In the genomic region with DNA sequence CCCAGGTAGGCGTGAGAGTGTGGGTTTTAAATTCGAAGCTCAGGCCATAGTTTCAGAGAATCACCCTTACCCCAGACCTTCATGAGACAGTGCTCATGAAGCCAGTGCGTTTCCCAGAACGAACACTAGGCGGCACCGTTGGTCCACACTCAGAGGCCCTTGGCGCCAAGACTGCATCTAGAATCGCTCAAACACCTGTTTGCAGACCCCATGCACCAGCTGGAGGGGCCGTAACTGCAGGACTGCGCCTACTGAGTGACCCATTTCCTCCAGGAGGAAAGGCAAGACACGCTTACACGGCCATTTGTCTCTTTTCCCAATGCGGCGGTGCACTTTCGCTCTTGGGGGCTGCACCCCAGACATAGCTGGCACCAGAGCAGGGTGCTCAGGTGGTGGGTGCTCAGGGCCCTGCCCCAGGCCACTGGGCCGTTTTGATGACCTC, we compare ENCODE assay signal across 8 cellular contexts. TPM values are rescaled to one million over a fixed set of nuclear protein-coding genes. Genes with fewer than 3 reads are reported as not detected.
DNase-seq lines count a peak whose midpoint lies in the region; ATAC-seq and TF ChIP-seq lines count a peak whose summit lies in the region.

No MANE protein-coding gene starts in this region.

- H3K9me3 Mint-ChIP-seq in GM23338, result no peaks in the 10 kb centered on the region

- no peak for TF ChIP-seq EP300 in sigmoid colon (IDR thresholded peaks at IDR 0.05)

- no peak overlapping the region for H3K9ac ChIP-seq in adipocyte (ENCODE audit: low read length)

- no peak for TF ChIP-seq POLR2A in sigmoid colon (IDR thresholded peaks at IDR 0.05)

- H3K9me3 ChIP-seq in adipocyte (ENCODE audit: control insufficient read depth, low read length) (no peaks in the 10 kb centered on the region), right atrium auricular region (no peaks in the 10 kb centered on the region), sigmoid colon (no peaks in the 10 kb centered on the region)

- H2AFZ ChIP-seq in GM23338, result no peak overlapping the region

- no peaks in the 10 kb centered on the region for H3K4me1 Mint-ChIP-seq in GM23338

- H3K79me2 ChIP-seq in GM23338 (replicated peaks; ENCODE audit: insufficient read depth), result no peaks in the 10 kb centered on the region

- H3K4me1 ChIP-seq in GM23338 (ENCODE audit: insufficient read depth) (no peaks in the 10 kb centered on the region), adipocyte (ENCODE audit: control insufficient read depth, insufficient read depth, low read length) (no peaks in the 10 kb centered on the region), right atrium auricular region (peaks cover 0 to 3% of the 10 kb centered on the region in 2 donors), sigmoid colon (peaks cover 0 to 4% (median 0%) of the 10 kb centered on the region in 4 donors)

- ATAC-seq in GM23338 (peak; percentile 93), HG03108 (IDR thresholded peaks at IDR 0.05; ENCODE audit: unreplicated experiment) (no peak)

- H3K27ac ChIP-seq in GM23338 (ENCODE audit: low read depth) (no peak overlapping the region), right atrium auricular region (no peak overlapping the region), sigmoid colon (no peak overlapping the region)

- TF ChIP-seq CTCF in GM23338 (conservative IDR thresholded peaks at IDR 0.05; ENCODE audit: low read depth in 2 of 2) (peak; percentile 83 to 97), right atrium auricular region (IDR thresholded peaks at IDR 0.05) (peak; percentile 89 to 92), sigmoid colon (IDR thresholded peaks at IDR 0.05) (peak; percentile 64 to 93 (median 84))

- no peaks in the 10 kb centered on the region for H4K20me1 ChIP-seq in GM23338 (replicated peaks; ENCODE audit: insufficient read depth)

- WGBS in sigmoid colon, 2 donors, result 20 to 22% methylated on average over 16 of the region's 16 CpGs

- H3K27me3 ChIP-seq in GM23338 (ENCODE audit: insufficient read depth), result no peaks in the 10 kb centered on the region
- peaks cover 17% of the 10 kb centered on the region for H3K27me3 ChIP-seq in adipocyte (replicated peaks; ENCODE audit: control insufficient read depth, insufficient read depth, low read length)
- no peaks in the 10 kb centered on the region for H3K27me3 ChIP-seq in right atrium auricular region
- H3K27me3 ChIP-seq in sigmoid colon, result peaks cover 3 to 21% (median 5%) of the 10 kb centered on the region in 3 donors

- H3F3A ChIP-seq in GM23338 (replicated peaks; ENCODE audit: low read depth), result no peaks in the 10 kb centered on the region

- H3K27me3 Mint-ChIP-seq in GM23338 (ENCODE audit: insufficient read depth, low read depth, poor library complexity), result peaks cover 18% of the 10 kb centered on the region

- H3K36me3 Mint-ChIP-seq in GM23338 (ENCODE audit: low read depth), result no peaks in the 10 kb centered on the region

- no peaks in the 10 kb centered on the region for H3K36me3 ChIP-seq in GM23338 (ENCODE audit: insufficient read depth)
- no peaks in the 10 kb centered on the region for H3K36me3 ChIP-seq in adipocyte (ENCODE audit: control insufficient read depth, insufficient read depth, low read length, severe bottlenecking)
- no peaks in the 10 kb centered on the region for H3K36me3 ChIP-seq in right atrium auricular region
- no peaks in the 10 kb centered on the region for H3K36me3 ChIP-seq in sigmoid colon

- no peak overlapping the region for H3K27ac Mint-ChIP-seq in GM23338

- intact Hi-C loops in sigmoid colon (cut with DNase I), result loop anchor here (2.0 to 5.0 kb wide), 2 partner anchors 71 to 286 kb away; no protein-coding TSS in a partner anchor

- no peak overlapping the region for H3K4me3 ChIP-seq in GM23338
- H3K4me3 ChIP-seq in adipocyte (ENCODE audit: low read length), result no peak overlapping the region
- H3K4me3 ChIP-seq in right atrium auricular region, result no peak overlapping the region
- no peak overlapping the region for H3K4me3 ChIP-seq in sigmoid colon

- H3K4me2 ChIP-seq in GM23338, result no peak overlapping the region

- peak; percentile 76 for DNase-seq in DMS53 (lab: John Stamatoyannopoulos, UW)
- peak; percentile 88 for DNase-seq in GM23338 (ENCODE audit: low spot score)
- DNase-seq in NCI-H1105 treated with DMSO at 0.1 percent for 48 hours (lab: John Stamatoyannopoulos, UW), result peak; percentile 22
- DNase-seq in T-helper 1 cell, result peak; percentile 39 to 80 (median 66)
- peak; percentile 86 for DNase-seq in adipocyte (ENCODE audit: low read depth)
- peak; percentile 79 for DNase-seq in right atrium auricular region (ENCODE audit: low spot score)
- peak; percentile 78 for DNase-seq in sigmoid colon

- H3K4me3 Mint-ChIP-seq in GM23338, result no peak overlapping the region

- no peaks in the 10 kb centered on the region for H3K9me2 ChIP-seq in GM23338 (ENCODE audit: insufficient read depth)

TF ChIP-seq in GM23338, 12 proteins besides CTCF, POLR2A, EP300 and RAD21 (continues in another document):
- TF ChIP-seq STAT1 (IDR thresholded peaks at IDR 0.05; ENCODE audit: unreplicated experiment), result no peak
- TF ChIP-seq, protein P1, sequence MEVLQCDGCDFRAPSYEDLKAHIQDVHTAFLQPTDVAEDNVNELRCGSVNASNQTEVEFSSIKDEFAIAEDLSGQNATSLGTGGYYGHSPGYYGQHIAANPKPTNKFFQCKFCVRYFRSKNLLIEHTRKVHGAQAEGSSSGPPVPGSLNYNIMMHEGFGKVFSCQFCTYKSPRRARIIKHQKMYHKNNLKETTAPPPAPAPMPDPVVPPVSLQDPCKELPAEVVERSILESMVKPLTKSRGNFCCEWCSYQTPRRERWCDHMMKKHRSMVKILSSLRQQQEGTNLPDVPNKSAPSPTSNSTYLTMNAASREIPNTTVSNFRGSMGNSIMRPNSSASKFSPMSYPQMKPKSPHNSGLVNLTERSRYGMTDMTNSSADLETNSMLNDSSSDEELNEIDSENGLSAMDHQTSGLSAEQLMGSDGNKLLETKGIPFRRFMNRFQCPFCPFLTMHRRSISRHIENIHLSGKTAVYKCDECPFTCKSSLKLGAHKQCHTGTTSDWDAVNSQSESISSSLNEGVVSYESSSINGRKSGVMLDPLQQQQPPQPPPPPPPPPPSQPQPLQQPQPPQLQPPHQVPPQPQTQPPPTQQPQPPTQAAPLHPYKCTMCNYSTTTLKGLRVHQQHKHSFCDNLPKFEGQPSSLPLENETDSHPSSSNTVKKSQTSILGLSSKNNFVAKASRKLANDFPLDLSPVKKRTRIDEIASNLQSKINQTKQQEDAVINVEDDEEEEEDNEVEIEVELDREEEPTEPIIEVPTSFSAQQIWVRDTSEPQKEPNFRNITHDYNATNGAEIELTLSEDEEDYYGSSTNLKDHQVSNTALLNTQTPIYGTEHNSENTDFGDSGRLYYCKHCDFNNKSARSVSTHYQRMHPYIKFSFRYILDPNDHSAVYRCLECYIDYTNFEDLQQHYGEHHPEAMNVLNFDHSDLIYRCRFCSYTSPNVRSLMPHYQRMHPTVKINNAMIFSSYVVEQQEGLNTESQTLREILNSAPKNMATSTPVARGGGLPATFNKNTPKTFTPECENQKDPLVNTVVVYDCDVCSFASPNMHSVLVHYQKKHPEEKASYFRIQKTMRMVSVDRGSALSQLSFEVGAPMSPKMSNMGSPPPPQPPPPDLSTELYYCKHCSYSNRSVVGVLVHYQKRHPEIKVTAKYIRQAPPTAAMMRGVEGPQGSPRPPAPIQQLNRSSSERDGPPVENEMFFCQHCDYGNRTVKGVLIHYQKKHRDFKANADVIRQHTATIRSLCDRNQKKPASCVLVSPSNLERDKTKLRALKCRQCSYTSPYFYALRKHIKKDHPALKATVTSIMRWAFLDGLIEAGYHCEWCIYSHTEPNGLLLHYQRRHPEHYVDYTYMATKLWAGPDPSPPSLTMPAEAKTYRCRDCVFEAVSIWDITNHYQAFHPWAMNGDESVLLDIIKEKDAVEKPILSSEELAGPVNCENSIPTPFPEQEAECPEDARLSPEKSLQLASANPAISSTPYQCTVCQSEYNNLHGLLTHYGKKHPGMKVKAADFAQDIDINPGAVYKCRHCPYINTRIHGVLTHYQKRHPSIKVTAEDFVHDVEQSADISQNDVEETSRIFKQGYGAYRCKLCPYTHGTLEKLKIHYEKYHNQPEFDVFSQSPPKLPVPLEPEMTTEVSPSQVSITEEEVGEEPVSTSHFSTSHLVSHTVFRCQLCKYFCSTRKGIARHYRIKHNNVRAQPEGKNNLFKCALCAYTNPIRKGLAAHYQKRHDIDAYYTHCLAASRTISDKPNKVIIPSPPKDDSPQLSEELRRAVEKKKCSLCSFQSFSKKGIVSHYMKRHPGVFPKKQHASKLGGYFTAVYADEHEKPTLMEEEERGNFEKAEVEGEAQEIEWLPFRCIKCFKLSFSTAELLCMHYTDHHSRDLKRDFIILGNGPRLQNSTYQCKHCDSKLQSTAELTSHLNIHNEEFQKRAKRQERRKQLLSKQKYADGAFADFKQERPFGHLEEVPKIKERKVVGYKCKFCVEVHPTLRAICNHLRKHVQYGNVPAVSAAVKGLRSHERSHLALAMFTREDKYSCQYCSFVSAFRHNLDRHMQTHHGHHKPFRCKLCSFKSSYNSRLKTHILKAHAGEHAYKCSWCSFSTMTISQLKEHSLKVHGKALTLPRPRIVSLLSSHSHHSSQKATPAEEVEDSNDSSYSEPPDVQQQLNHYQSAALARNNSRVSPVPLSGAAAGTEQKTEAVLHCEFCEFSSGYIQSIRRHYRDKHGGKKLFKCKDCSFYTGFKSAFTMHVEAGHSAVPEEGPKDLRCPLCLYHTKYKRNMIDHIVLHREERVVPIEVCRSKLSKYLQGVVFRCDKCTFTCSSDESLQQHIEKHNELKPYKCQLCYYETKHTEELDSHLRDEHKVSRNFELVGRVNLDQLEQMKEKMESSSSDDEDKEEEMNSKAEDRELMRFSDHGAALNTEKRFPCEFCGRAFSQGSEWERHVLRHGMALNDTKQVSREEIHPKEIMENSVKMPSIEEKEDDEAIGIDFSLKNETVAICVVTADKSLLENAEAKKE (CRISPR knock-in tag; IDR thresholded peaks at IDR 0.05), result no peak
- no peak for TF ChIP-seq ZNF114 (CRISPR knock-in tag; IDR thresholded peaks at IDR 0.05)
- TF ChIP-seq ZNF331 (CRISPR knock-in tag; IDR thresholded peaks at IDR 0.05; ENCODE audit: low read depth), result no peak
- no peak for TF ChIP-seq CREB1 (CRISPR knock-in tag; IDR thresholded peaks at IDR 0.05; ENCODE audit: low read depth)

RNA-seq across cellular contexts. Expression of a gene that starts 34.0 kb away (rescaled TPM):
- total RNA-seq in GM23338 (2014; rRNA removed; shearing (Covaris generic)), result 5.5 and 11.1 TPM in 2 replicates
- 2.2 and 2.6 TPM in 2 replicates for polyA plus RNA-seq in GM23338 (2016; fragmentation: Nextera tagmentation; extraction: Ambion mirVana)
- under 1 TPM; 0.08 to 0.44 TPM for total RNA-seq in right atrium auricular region
- total RNA-seq in sigmoid colon, result under 1 TPM in 1 of 4 donors, not detected in 3; 0.36 TPM
- polyA plus RNA-seq in sigmoid colon, result 1 to 10 TPM in 1 of 3 donors, under 1 TPM in 2; 0.60 to 4.0 (median 0.69) TPM

RNA-seq across cellular contexts. Expression of a gene that starts 40.1 kb away (rescaled TPM):
- 4.7 and 5.2 TPM in 2 replicates for total RNA-seq in GM23338 (2014; rRNA removed; shearing (Covaris generic))
- 2.0 and 3.2 TPM in 2 replicates for polyA plus RNA-seq in GM23338 (2016; fragmentation: Nextera tagmentation; extraction: Ambion mirVana)
- 10 to 100 TPM; 11.2 to 15.1 TPM for total RNA-seq in right atrium auricular region
- 10 to 100 TPM; 17.8 to 46.8 (median 21.0) TPM for total RNA-seq in sigmoid colon
- 1 to 10 TPM; 1.6 to 4.0 (median 2.4) TPM for polyA plus RNA-seq in sigmoid colon

RNA-seq across cellular contexts. Expression of a gene that starts 52.0 kb away (rescaled TPM):
- total RNA-seq in GM23338 (2014; rRNA removed; shearing (Covaris generic)), result 0.12 and 0.14 TPM in 2 replicates
- 0.09 and 0.47 TPM in 2 replicates for polyA plus RNA-seq in GM23338 (2016; fragmentation: Nextera tagmentation; extraction: Ambion mirVana)
- total RNA-seq in right atrium auricular region, result 10 to 100 TPM; 12.6 to 25.5 TPM
- total RNA-seq in sigmoid colon, result 1 to 10 TPM; 5.0 to 8.0 (median 6.7) TPM
- polyA plus RNA-seq in sigmoid colon, result 10 to 100 TPM in 1 of 3 donors, 1 to 10 TPM in 2; 5.3 to 36.3 (median 7.8) TPM

Comparison
In these comparisons a context has a peak if more than half of its experiments do, and no peak if none do; other contexts are left out.
1. DNase-seq: peak in every context shown above with its lines; median percentile 88 in GM23338; 86 in adipocyte; 79 in right atrium auricular region; 78 in sigmoid colon; 76 in DMS53; 66 in T-helper 1 cell; 22 in NCI-H1105 treated with DMSO at 0.1 percent for 48 hours.